ENCODE assay signal across 14 cellular contexts in the genomic region with DNA sequence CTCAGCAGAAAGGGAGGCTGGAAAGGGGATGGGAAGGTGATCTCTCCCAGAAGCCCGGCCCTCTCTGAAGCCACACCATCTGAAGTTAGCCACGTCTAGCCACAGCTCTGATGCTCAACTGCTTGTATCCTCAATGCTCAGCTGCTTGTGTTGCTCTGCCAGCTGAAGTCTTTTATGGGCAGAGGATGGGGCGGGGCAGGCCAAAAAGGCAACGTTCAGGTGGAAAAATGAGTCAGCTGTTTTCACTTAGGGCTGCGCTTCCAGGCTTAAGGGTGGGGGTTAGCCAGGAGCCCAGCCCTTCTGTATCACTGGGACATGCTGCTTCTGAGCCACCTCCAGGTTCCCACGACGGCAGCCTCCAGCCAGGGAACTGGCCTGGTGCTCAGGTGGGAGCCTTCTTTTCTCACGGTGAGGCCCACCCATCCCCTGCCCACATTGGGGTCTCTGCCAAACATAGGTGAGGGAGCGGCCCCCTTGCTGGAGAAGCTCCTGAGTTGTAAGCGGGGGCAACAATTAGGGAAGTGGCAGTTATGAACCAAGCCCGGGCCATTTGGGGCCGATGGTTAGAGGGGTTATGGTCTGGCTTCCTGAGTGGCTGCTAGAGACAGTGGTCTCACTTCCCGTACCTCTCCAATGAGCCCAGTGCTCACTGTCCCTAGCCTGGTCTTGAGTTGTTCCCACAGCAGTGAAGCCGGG. TPM values are rescaled to one million over a fixed set of nuclear protein-coding genes. Genes with fewer than 3 reads are reported as not detected.
DNase-seq lines count a peak whose midpoint lies in the region; TF ChIP-seq lines count a peak whose summit lies in the region.
"Had no signal": no experiment of that assay in that cellular context is flagged by ENCODE, and none has a peak within 500 bp of the region (broad histone marks: within the 10 kb centered on the region; RNA-seq: fewer than 3 reads in every experiment).

No MANE protein-coding gene starts in this region.

- CTCF ChIA-PET in activated CD4-positive, alpha-beta T cell treated with anti-CD3 and anti-CD28 coated beads, Interleukin-2, amount 10 ng/mL, durations not matched to agents 7 days and 5 days (lab: Charles Lee): no interaction called here

- POLR2A ChIA-PET in activated CD4-positive, alpha-beta T cell treated with anti-CD3 and anti-CD28 coated beads, Interleukin-2, amount 10 ng/mL, durations not matched to agents 7 days and 5 days (lab: Charles Lee): no interaction called here

- no peak overlapping the region for H3K4me3 ChIP-seq in HL-60 (replicated peaks; ENCODE audit: insufficient read depth, low read length)
- no peak overlapping the region for H3K4me3 ChIP-seq in liver (ENCODE audit: low read depth in 1 of 3, low read length in 3 of 3)
- H3K4me3 ChIP-seq: lung had no signal

- whole genome bisulfite sequencing in liver: 81% methylated on average over 14 of the region's 14 CpGs

- H3K27me3 ChIP-seq in HL-60 (ENCODE audit: insufficient read depth, poor library complexity, severe bottlenecking) (no peaks in the 10 kb centered on the region), liver (ENCODE audit: control insufficient read depth in 4 of 4, insufficient read depth in 4 of 4, low read length in 3 of 4) (no peaks in the 10 kb centered on the region)

- no peak for TF ChIP-seq RAD21 in liver (IDR thresholded peaks at IDR 0.05)

- H3K4me1 Mint-ChIP-seq in activated CD4-positive, alpha-beta T cell treated with anti-CD3 and anti-CD28 coated beads, Interleukin-2, amount 10 ng/mL, durations not matched to agents 7 days and 5 days: peaks cover 16% of the 10 kb centered on the region
- H3K4me1 Mint-ChIP-seq: activated CD4-positive, alpha-beta T cell treated with anti-CD3 and anti-CD28 coated beads for 36 hours had no signal

- no peaks in the 10 kb centered on the region for H3K36me3 Mint-ChIP-seq in activated CD4-positive, alpha-beta T cell treated with anti-CD3 and anti-CD28 coated beads, Interleukin-2, amount 10 ng/mL, durations not matched to agents 7 days and 5 days (ENCODE audit: low read depth)

- DNase-seq in A172 (ENCODE audit: low spot score) (peak; percentile 4), HL-60 (ENCODE audit: low read depth in 1 of 2, low spot score in 1 of 2) (peak; percentile 82 to 87), RPMI8226 (peak; percentile 65), NAMALWA (ENCODE audit: low spot score) (no peak)
- DNase-seq in activated CD8-positive, alpha-beta memory T cell treated with anti-CD3 and anti-CD28 coated beads, Interleukin-2, amount 50 U/mL, for 4 hours: no peak
- DNase-seq in central memory CD4-positive, alpha-beta T cell: no peak
- no peak for DNase-seq in activated CD4-positive, alpha-beta T cell treated with anti-CD3 and anti-CD28 coated beads, Interleukin-2, amount 10 ng/mL, durations not matched to agents 7 days and 5 days
- DNase-seq: activated CD4-positive, alpha-beta T cell treated with anti-CD3 and anti-CD28 coated beads for 36 hours; cortex of kidney; NCI-H2171 treated with DMSO at 0.1 percent for 48 hours had no signal

- H3K4me1 ChIP-seq in liver (ENCODE audit: control insufficient read depth in 4 of 4, insufficient read depth in 4 of 4, low read length in 3 of 4): peaks cover 0 to 8% (median 0%) of the 10 kb centered on the region in 4 donors

- H3K9me3 ChIP-seq in liver (ENCODE audit: control insufficient read depth in 4 of 4, low read length in 3 of 4): no peaks in the 10 kb centered on the region

- H3K4me3 Mint-ChIP-seq in activated CD4-positive, alpha-beta T cell treated with anti-CD3 and anti-CD28 coated beads, Interleukin-2, amount 10 ng/mL, durations not matched to agents 7 days and 5 days: no peak overlapping the region
- H3K4me3 Mint-ChIP-seq: activated CD4-positive, alpha-beta T cell treated with anti-CD3 and anti-CD28 coated beads for 36 hours; activated T-helper 1 cell treated with anti-CD3 and anti-CD28 coated beads, Interleukin-12 subunit alpha, Interleukin-12 subunit beta, Interleukin-2, Interleukin-4 antibody, amounts not matched to agents 30 ng/mL and 10 ng/mL and 1 ng/mL, durations not matched to agents 14 hours and 24 hours and 36 hours had no signal

- peaks cover 9% of the 10 kb centered on the region for H3K27me3 Mint-ChIP-seq in activated CD4-positive, alpha-beta T cell treated with anti-CD3 and anti-CD28 coated beads, Interleukin-2, amount 10 ng/mL, durations not matched to agents 7 days and 5 days

- H3K27ac ChIP-seq in HL-60 (replicated peaks) (peak overlapping the region; percentile 98), liver (ENCODE audit: low read depth in 1 of 2, low read length in 2 of 2) (peak overlapping the region; percentile 37 to 38)

- TF ChIP-seq CTCF in HL-60 (IDR thresholded peaks at IDR 0.05; ENCODE audit: insufficient read depth, low read length) (no peak), liver (IDR thresholded peaks at IDR 0.05; ENCODE audit: low read depth, low read length, missing input control) (no peak)

- H3K9me3 Mint-ChIP-seq in activated CD4-positive, alpha-beta T cell treated with anti-CD3 and anti-CD28 coated beads, Interleukin-2, amount 10 ng/mL, durations not matched to agents 7 days and 5 days: no peaks in the 10 kb centered on the region
- H3K9me3 Mint-ChIP-seq: activated T-helper 1 cell treated with anti-CD3 and anti-CD28 coated beads, Interleukin-12 subunit alpha, Interleukin-12 subunit beta, Interleukin-2, Interleukin-4 antibody, amounts not matched to agents 30 ng/mL and 10 ng/mL and 1 ng/mL, durations not matched to agents 14 hours and 24 hours and 36 hours had no signal

- no peak overlapping the region for H3K27ac Mint-ChIP-seq in activated CD4-positive, alpha-beta T cell treated with anti-CD3 and anti-CD28 coated beads, Interleukin-2, amount 10 ng/mL, durations not matched to agents 7 days and 5 days
- H3K27ac Mint-ChIP-seq: activated CD4-positive, alpha-beta T cell treated with anti-CD3 and anti-CD28 coated beads for 36 hours; activated T-helper 1 cell treated with anti-CD3 and anti-CD28 coated beads, Interleukin-12 subunit alpha, Interleukin-12 subunit beta, Interleukin-2, Interleukin-4 antibody, amounts not matched to agents 30 ng/mL and 10 ng/mL and 1 ng/mL, durations not matched to agents 14 hours and 24 hours and 36 hours had no signal

- H3K36me3 ChIP-seq in liver (ENCODE audit: control insufficient read depth in 4 of 4, insufficient read depth in 3 of 4, low read depth in 1 of 4, low read length in 3 of 4): no peaks in the 10 kb centered on the region

- H3K9ac ChIP-seq in liver (ENCODE audit: low read depth in 1 of 2, low read length in 2 of 2): no peak overlapping the region

TF ChIP-seq in liver, 16 proteins besides CTCF, POLR2A, EP300 and RAD21:
- TF ChIP-seq TAF1 (conservative IDR thresholded peaks at IDR 0.05) (no peak), EGR1 (IDR thresholded peaks at IDR 0.05; ENCODE audit: low read depth in 2 of 2) (no peak), REST (IDR thresholded peaks at IDR 0.05) (no peak)
- TF ChIP-seq, protein P1, sequence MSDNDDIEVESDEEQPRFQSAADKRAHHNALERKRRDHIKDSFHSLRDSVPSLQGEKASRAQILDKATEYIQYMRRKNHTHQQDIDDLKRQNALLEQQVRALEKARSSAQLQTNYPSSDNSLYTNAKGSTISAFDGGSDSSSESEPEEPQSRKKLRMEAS (IDR thresholded peaks at IDR 0.05): no peak
TF ChIP-seq in liver: peak in this region for 0.

RNA-seq across cellular contexts. Expression of gene CNPY1, which starts 44.8 kb away (rescaled TPM):
- total RNA-seq in A172 (2014; rRNA removed; shearing (Covaris generic)): not detected in 2 replicates
- total RNA-seq in liver: not detected
- not detected for polyA plus RNA-seq in liver
- total RNA-seq in activated CD4-positive, alpha-beta T cell treated with anti-CD3 and anti-CD28 coated beads, Interleukin-2, amount 10 ng/mL, durations not matched to agents 7 days and 5 days: not detected
- total RNA-seq: activated CD4-positive, alpha-beta T cell treated with anti-CD3 and anti-CD28 coated beads for 36 hours; activated T-helper 1 cell treated with anti-CD3 and anti-CD28 coated beads, Interleukin-12 subunit alpha, Interleukin-12 subunit beta, Interleukin-2, Interleukin-4 antibody, amounts not matched to agents 30 ng/mL and 10 ng/mL and 1 ng/mL, durations not matched to agents 14 hours and 24 hours and 36 hours; lung; T-helper 1 cell treated with Interleukin-12 subunit alpha and Interleukin-12 subunit beta and Interleukin-4 antibody, amounts not matched to agents 30 ng/mL and 1 ng/mL, for 36 hours had no signal
- polyA plus RNA-seq: lung had no signal

RNA-seq across cellular contexts. Expression of gene RBM33, which starts 53.3 kb away (rescaled TPM):
- 17.0 and 18.6 TPM in 2 replicates for total RNA-seq in A172 (2014; rRNA removed; shearing (Covaris generic))
- 10 to 100 TPM; 23.4 to 48.9 TPM for total RNA-seq in liver
- 10 to 100 TPM in 1 of 2 donors, 1 to 10 TPM in 1; 7.8 to 32.9 TPM for polyA plus RNA-seq in liver
- 10 to 100 TPM; 82.7 to 84.8 TPM for total RNA-seq in activated CD4-positive, alpha-beta T cell treated with anti-CD3 and anti-CD28 coated beads, Interleukin-2, amount 10 ng/mL, durations not matched to agents 7 days and 5 days

Comparison
In these comparisons a context has a peak if more than half of its experiments do, and no peak if none do; other contexts are left out.
1. DNase-seq: peak in A172 (single experiment), HL-60 (2 of 2) and RPMI8226 (single experiment); none in activated CD8-positive, alpha-beta memory T cell treated with anti-CD3 and anti-CD28 coated beads, Interleukin-2, amount 50 U/mL, for 4 hours (single experiment), NAMALWA (single experiment), central memory CD4-positive, alpha-beta T cell (single experiment) and activated CD4-positive, alpha-beta T cell treated with anti-CD3 and anti-CD28 coated beads, Interleukin-2, amount 10 ng/mL, durations not matched to agents 7 days and 5 days (single experiment).